In genomic region chrX:134171661-134172587, GRCh38 we compare ENCODE assay signal across 8 cellular contexts.
DNase-seq lines count a peak whose midpoint lies in the region; ATAC-seq and TF ChIP-seq lines count a peak whose summit lies in the region.

No MANE protein-coding gene starts in this region.

- no peak for TF ChIP-seq CTCF in epithelial cell of proximal tubule (conservative IDR thresholded peaks at IDR 0.05; ENCODE audit: low read depth, low read length)
- TF ChIP-seq CTCF in thoracic aorta (IDR thresholded peaks at IDR 0.05): no peak

- H3K4me1 ChIP-seq in thoracic aorta (ENCODE audit: control insufficient read depth in 1 of 2, low read depth in 2 of 2): no peaks in the 10 kb centered on the region

- no peaks in the 10 kb centered on the region for H3K27me3 ChIP-seq in thoracic aorta (replicated peaks; ENCODE audit: insufficient read depth)

- H3K27ac Mint-ChIP-seq in naive B cell: peak overlapping the region in 3 of 6 donors; percentile 78 to 94 (median 78)

- no peaks in the 10 kb centered on the region for H3K36me3 ChIP-seq in thoracic aorta

- H3K27me3 Mint-ChIP-seq in naive B cell: peaks cover 0 to 12% (median 0%) of the 10 kb centered on the region in 3 donors

- no peaks in the 10 kb centered on the region for H3K36me3 Mint-ChIP-seq in naive B cell

- H3K4me3 Mint-ChIP-seq in naive B cell: peak overlapping the region; percentile 89 to 96 (median 94)

- DNase-seq in activated CD4-positive, alpha-beta T cell treated with anti-CD3 and anti-CD28 coated beads, Interleukin-2, amount 50 U/mL, for 4 hours: peak; percentile 23 to 32
- DNase-seq in epithelial cell of proximal tubule (ENCODE audit: low read depth): no peak
- peak; percentile 26 for DNase-seq in naive B cell
- no peak for DNase-seq in thoracic aorta (ENCODE audit: low spot score)
- no peak for DNase-seq in NCI-H2107 (lab: John Stamatoyannopoulos, UW)

- H3K9me3 Mint-ChIP-seq in naive B cell: peaks cover 0 to 2% (median 0%) of the 10 kb centered on the region in 7 donors

- H3K4me1 Mint-ChIP-seq in naive B cell: peaks cover 11 to 15% (median 12%) of the 10 kb centered on the region in 3 donors

- H3K9me3 ChIP-seq in thoracic aorta: no peaks in the 10 kb centered on the region

- no peak overlapping the region for H3K27ac ChIP-seq in thoracic aorta

- H3K4me3 ChIP-seq in epithelial cell of proximal tubule (ENCODE audit: low read depth, low read length) (peak overlapping the region; percentile 51), thoracic aorta (peak overlapping the region; percentile 72)

- ATAC-seq in GM18511 (IDR thresholded peaks at IDR 0.05; ENCODE audit: unreplicated experiment) (peak; percentile 61), HG03457 (IDR thresholded peaks at IDR 0.05; ENCODE audit: unreplicated experiment) (peak; percentile 32), naive B cell (ENCODE audit: low read depth in 2 of 2) (peak; percentile 52 to 53), thoracic aorta (ENCODE audit: insufficient number of reproducible peaks, low FRiP score, low read depth) (no peak), GM18873 (IDR thresholded peaks at IDR 0.05; ENCODE audit: low FRiP score, unreplicated experiment) (no peak)

Comparison
In these comparisons a context has a peak if more than half of its experiments do, and no peak if none do; other contexts are left out.
1. ATAC-seq: peak in GM18511 (single experiment), HG03457 (single experiment) and naive B cell (2 of 2); none in thoracic aorta (single experiment) and GM18873 (single experiment).
2. DNase-seq: peak in activated CD4-positive, alpha-beta T cell treated with anti-CD3 and anti-CD28 coated beads, Interleukin-2, amount 50 U/mL, for 4 hours (2 of 2) and naive B cell (single experiment); none in epithelial cell of proximal tubule (single experiment), thoracic aorta (single experiment) and NCI-H2107 (single experiment).